ENCODE assay signal across 27 cellular contexts in the genomic region with DNA sequence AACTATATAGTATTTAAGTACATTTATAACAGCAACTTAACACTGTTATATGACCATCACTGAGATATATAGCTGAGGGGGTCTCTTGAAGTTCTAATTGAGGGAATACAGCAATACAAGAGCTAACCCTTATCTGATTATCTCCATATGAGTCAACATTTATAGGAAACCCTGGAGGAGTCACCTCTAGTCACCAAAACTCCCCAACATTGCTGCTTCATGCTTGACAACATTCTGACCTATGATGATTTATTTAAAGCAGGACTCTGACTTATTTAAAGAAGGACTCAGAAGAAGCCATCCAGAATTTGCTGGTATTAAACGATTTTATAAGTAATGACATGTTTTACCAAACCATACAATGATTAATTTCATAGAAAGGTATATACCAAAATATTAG.
"Had no signal": no experiment of that assay in that cellular context is flagged by ENCODE, and none has a peak within 500 bp of the region (broad histone marks: within the 10 kb centered on the region; RNA-seq: fewer than 3 reads in every experiment).

No MANE protein-coding gene starts in this region.

- H3K4me1 Mint-ChIP-seq: activated CD8-positive, alpha-beta memory T cell treated with anti-CD3 and anti-CD28 coated beads, Interleukin-2, amount 10 ng/mL, durations not matched to agents 7 days and 5 days; activated naive CD4-positive, alpha-beta T cell treated with anti-CD3 and anti-CD28 coated beads, Interleukin-2, amount 10 ng/mL, durations not matched to agents 7 days and 5 days; activated naive CD8-positive, alpha-beta T cell treated with anti-CD3 and anti-CD28 coated beads for 36 hours; T-cell had no signal

- ATAC-seq: activated CD8-positive, alpha-beta memory T cell treated with anti-CD3 and anti-CD28 coated beads, Interleukin-2, amount 10 ng/mL, durations not matched to agents 7 days and 5 days; Right ventricle myocardium inferior; T-cell had no signal

- H3K4me1 ChIP-seq: Peyer's patch had no signal

- H3K4me3 ChIP-seq: Peyer's patch, SK-N-MC had no signal

- H3K4me3 Mint-ChIP-seq: activated CD8-positive, alpha-beta memory T cell treated with anti-CD3 and anti-CD28 coated beads, Interleukin-2, amount 10 ng/mL, durations not matched to agents 7 days and 5 days; activated naive CD4-positive, alpha-beta T cell treated with anti-CD3 and anti-CD28 coated beads, Interleukin-2, amount 10 ng/mL, durations not matched to agents 7 days and 5 days; activated naive CD8-positive, alpha-beta T cell treated with anti-CD3 and anti-CD28 coated beads for 36 hours; activated T-cell treated with anti-CD3 and anti-CD28 coated beads, Interleukin-2, amount 50 U/mL, for 24 hours; T-cell had no signal

- H3K9me3 ChIP-seq: Peyer's patch had no signal

- H3K36me3 ChIP-seq: Peyer's patch had no signal

- H3K27ac ChIP-seq: Peyer's patch, SK-N-MC, VCaP had no signal

- FAIRE-seq: TTC549 had no signal

- H3K27ac Mint-ChIP-seq: activated CD8-positive, alpha-beta memory T cell treated with anti-CD3 and anti-CD28 coated beads, Interleukin-2, amount 10 ng/mL, durations not matched to agents 7 days and 5 days; activated naive CD4-positive, alpha-beta T cell treated with anti-CD3 and anti-CD28 coated beads, Interleukin-2, amount 10 ng/mL, durations not matched to agents 7 days and 5 days; activated naive CD8-positive, alpha-beta T cell treated with anti-CD3 and anti-CD28 coated beads for 36 hours; activated T-cell treated with anti-CD3 and anti-CD28 coated beads, Interleukin-2, amount 50 U/mL, for 24 hours; activated T-helper 2 cell treated with anti-CD3 and anti-CD28 coated beads, Interferon-gamma antibody, Interleukin-2, Interleukin-4, amounts not matched to agents 10 μg/mL and 5 μg/mL and 100 μg/mL, durations not matched to agents 14 hours and 24 hours and 36 hours; T-cell had no signal

- H3K27me3 Mint-ChIP-seq: activated CD8-positive, alpha-beta memory T cell treated with anti-CD3 and anti-CD28 coated beads, Interleukin-2, amount 10 ng/mL, durations not matched to agents 7 days and 5 days; activated naive CD4-positive, alpha-beta T cell treated with anti-CD3 and anti-CD28 coated beads, Interleukin-2, amount 10 ng/mL, durations not matched to agents 7 days and 5 days; activated T-cell treated with anti-CD3 and anti-CD28 coated beads, Interleukin-2, amount 50 U/mL, for 24 hours; T-cell had no signal

- DNase-seq: activated CD4-positive, alpha-beta T cell treated with anti-CD3 and anti-CD28 coated beads for 48 hours; activated CD4-positive, alpha-beta T cell treated with anti-CD3 and anti-CD28 coated beads, Interleukin-2, amount 50 U/mL, for 48 hours; activated CD4-positive, CD25-positive, alpha-beta regulatory T cell; activated CD8-positive, alpha-beta memory T cell treated with anti-CD3 and anti-CD28 coated beads, Interleukin-2, amount 10 ng/mL, durations not matched to agents 7 days and 5 days; activated gamma-delta T cell treated with Interleukin-2 at 50 U/mL for 16 hours; activated naive CD4-positive, alpha-beta T cell treated with anti-CD3 and anti-CD28 coated beads, Interleukin-2, amount 10 ng/mL, durations not matched to agents 7 days and 5 days; activated naive CD8-positive, alpha-beta T cell treated with anti-CD3 and anti-CD28 coated beads for 36 hours; activated T-cell treated with anti-CD3 and anti-CD28 coated beads, Interleukin-2, amount 50 U/mL, for 24 hours; anterior cingulate cortex; cerebellar nuclear complex; NCI-H1105 treated with DMSO at 0.1 percent for 48 hours; NCI-H1436 treated with DMSO at 0.1 percent for 48 hours; NCI-H187; NCI-H2081; NCI-H510A treated with DMSO at 0.1 percent for 48 hours; NCI-H69; NK-92 treated with Interleukin-12 subunit alpha and Interleukin-12 subunit beta, amount 100 ng/mL, for 24 hours; OCI-M1; Peyer's patch; T-cell; T-helper 2 cell; T1000 had no signal

- H3K36me3 Mint-ChIP-seq: activated CD8-positive, alpha-beta memory T cell treated with anti-CD3 and anti-CD28 coated beads, Interleukin-2, amount 10 ng/mL, durations not matched to agents 7 days and 5 days; activated naive CD4-positive, alpha-beta T cell treated with anti-CD3 and anti-CD28 coated beads, Interleukin-2, amount 10 ng/mL, durations not matched to agents 7 days and 5 days; activated naive CD8-positive, alpha-beta T cell treated with anti-CD3 and anti-CD28 coated beads for 36 hours; T-cell had no signal

- H3K9me3 Mint-ChIP-seq: activated naive CD4-positive, alpha-beta T cell treated with anti-CD3 and anti-CD28 coated beads, Interleukin-2, amount 10 ng/mL, durations not matched to agents 7 days and 5 days had no signal

- H3K27me3 ChIP-seq: Peyer's patch had no signal
